ENCODE assay signal across 9 cellular contexts in genomic region chr11:65182258-65183170, GRCh38. TPM values are rescaled to one million over a fixed set of nuclear protein-coding genes. Genes with fewer than 3 reads are reported as not detected.
DNase-seq lines count a peak whose midpoint lies in the region; ATAC-seq and TF ChIP-seq lines count a peak whose summit lies in the region.
"Had no signal": no experiment of that assay in that cellular context is flagged by ENCODE, and none has a peak within 500 bp of the region (broad histone marks: within the 10 kb centered on the region; RNA-seq: fewer than 3 reads in every experiment).

No MANE protein-coding gene starts in this region.

- H3K79me2 ChIP-seq in OCI-LY7 (ENCODE audit: insufficient read depth, low read depth, low read length) = peaks cover 3% of the 10 kb centered on the region; the same call in 1 of the 2 replicates

- CTCF ChIA-PET in OCI-LY7 (lab: Charles Lee; ENCODE audit: unreplicated experiment) = interaction anchor here (1.1 kb wide), 2 partner anchors 9 to 46 kb away, joined by 3 to 5 read pairs; no protein-coding TSS in a partner anchor

- TF ChIP-seq CTCF in OCI-LY7 (conservative IDR thresholded peaks at IDR 0.05; ENCODE audit: low read length) = no peak
- no peak for TF ChIP-seq CTCF in lower lobe of right lung (IDR thresholded peaks at IDR 0.05)
- peak in 1 of 6 experiments; percentile 9 for TF ChIP-seq CTCF in upper lobe of left lung (IDR thresholded peaks at IDR 0.05)

- DNase-seq in Right ventricle myocardium inferior (ENCODE audit: missing footprints) (no peak), cardiac septum (ENCODE audit: low spot score) (no peak), OCI-LY7 (ENCODE audit: low spot score) (peak; percentile 25), lower lobe of right lung (peak; percentile 66), upper lobe of left lung (peak; percentile 56 to 81)

- H3K4me3 ChIP-seq in OCI-LY7 (ENCODE audit: low read depth, low read length, poor library complexity, severe bottlenecking) (peak overlapping the region; percentile 91), lower lobe of right lung (peak overlapping the region; percentile 98), upper lobe of left lung (peak overlapping the region; percentile 92 to 97 (median 96))

- H3K27me3 ChIP-seq in lower lobe of right lung (ENCODE audit: low read depth) (no peaks in the 10 kb centered on the region), upper lobe of left lung (no peaks in the 10 kb centered on the region)

- peak overlapping the region; percentile 56; the same call in 1 of the 2 replicates for H2AFZ ChIP-seq in OCI-LY7 (ENCODE audit: low read length)

- H3K9me2 ChIP-seq in OCI-LY7 (ENCODE audit: insufficient read depth, low read length) = no peaks in the 10 kb centered on the region

- H3K9me3 ChIP-seq in OCI-LY7 (ENCODE audit: low read length) (no peaks in the 10 kb centered on the region), lower lobe of right lung (no peaks in the 10 kb centered on the region), upper lobe of left lung (no peaks in the 10 kb centered on the region)

- peaks cover 26% of the 10 kb centered on the region for H3K4me1 ChIP-seq in OCI-LY7 (ENCODE audit: insufficient read depth, low read length, poor library complexity, severe bottlenecking)
- peaks cover 32% of the 10 kb centered on the region for H3K4me1 ChIP-seq in lower lobe of right lung
- H3K4me1 ChIP-seq in upper lobe of left lung = peaks cover 21 to 37% (median 24%) of the 10 kb centered on the region in 4 donors

- POLR2A ChIA-PET in OCI-LY7 (lab: Charles Lee) = interaction anchor here (0.7 to 2.2 kb wide), 4 partner anchors 47 to 79 kb away, joined by 4 to 13 read pairs (median 6); partner anchors contain the start of genes FAU and POLA2

- BruUV-seq in OCI-LY7 (replicated peaks; lab: Mats Ljungman, UMichigan) = no TSS peak

- no peak for TF ChIP-seq EP300 in upper lobe of left lung (IDR thresholded peaks at IDR 0.05)

- peak overlapping the region; percentile 64 for H3K27ac ChIP-seq in OCI-LY7 (ENCODE audit: low read depth, low read length, poor library complexity, severe bottlenecking)
- peak overlapping the region; percentile 79 for H3K27ac ChIP-seq in cingulate gyrus (ENCODE audit: low read depth, low read length)
- H3K27ac ChIP-seq in lower lobe of right lung = peak overlapping the region; percentile 95
- H3K27ac ChIP-seq in upper lobe of left lung = peak overlapping the region; percentile 90 to 97 (median 96)

- H3K36me3 ChIP-seq in OCI-LY7 (ENCODE audit: insufficient read depth, low read length) = peaks cover 7% of the 10 kb centered on the region; the same call in 1 of the 2 replicates
- H3K36me3 ChIP-seq in lower lobe of right lung = peaks cover 35% of the 10 kb centered on the region
- peaks cover 0 to 36% (median 25%) of the 10 kb centered on the region in 4 donors for H3K36me3 ChIP-seq in upper lobe of left lung

- 35 to 58% methylated on average over 12 to 23 of the region's 23 CpGs for WGBS in upper lobe of left lung, 2 donors

- TF ChIP-seq POLR2A in upper lobe of left lung (IDR thresholded peaks at IDR 0.05) = no peak

- H3K4me2 ChIP-seq in OCI-LY7 (ENCODE audit: low read length) = peak overlapping the region; percentile 98

- H4K20me1 ChIP-seq in OCI-LY7 (ENCODE audit: insufficient read depth, low read length) = no peaks in the 10 kb centered on the region

- intact Hi-C loops in Right ventricle myocardium inferior (cut with DNase I) (loop anchor here (5.0 kb wide), 1 partner anchor 170 kb away; the partner anchor contains the start of gene ARL2), cardiac septum (cut with DNase I) (loop anchor here (5.0 kb wide), 1 partner anchor 50 kb away; the partner anchor contains the start of gene SYVN1), OCI-LY7 (cut with micrococcal nuclease; ENCODE audit: unreplicated experiment) (loop anchor here (5.0 kb wide), 1 partner anchor 170 kb away; the partner anchor contains the start of gene ARL2), lower lobe of right lung (cut with DNase I) (no loop called here)

- ATAC-seq in Right ventricle myocardium inferior = peak; percentile 23
- peak; percentile 54 to 71 for ATAC-seq in lower lobe of right lung
- ATAC-seq in upper lobe of left lung (ENCODE audit: low FRiP score in 2 of 2) = peak; percentile 25 to 47
- no peak for ATAC-seq in HG02763 (IDR thresholded peaks at IDR 0.05; ENCODE audit: unreplicated experiment)
- ATAC-seq in GM19324 (IDR thresholded peaks at IDR 0.05; ENCODE audit: low FRiP score, unreplicated experiment) = no peak

RNA-seq across cellular contexts. Expression of gene CAPN1, which starts 0.8 kb away (rescaled TPM):
- total RNA-seq in Right ventricle myocardium inferior (82.9 TPM), cardiac septum (89.6 TPM), OCI-LY7 (2022) (111 and 118 TPM in 2 replicates), lower lobe of right lung (176 TPM), upper lobe of left lung (100 to 1,000 TPM; 152 to 327 (median 235) TPM)
- 66.9 and 89.9 TPM in 2 replicates for total RNA-seq in OCI-LY7 (2014; rRNA removed; shearing (Covaris generic))

RNA-seq across cellular contexts. Expression of gene SPDYC, which starts 12.5 kb away (rescaled TPM):
- total RNA-seq in Right ventricle myocardium inferior (not detected), cardiac septum (not detected), OCI-LY7 (2022) (not detected in 2 replicates), lower lobe of right lung (not detected), upper lobe of left lung (not detected)
- not detected in 2 replicates for total RNA-seq in OCI-LY7 (2014; rRNA removed; shearing (Covaris generic))
- total RNA-seq: pulmonary artery endothelial cell had no signal

RNA-seq across cellular contexts. Expression of gene SYVN1, which starts 48.2 kb away (rescaled TPM):
- total RNA-seq in Right ventricle myocardium inferior (27.1 TPM), cardiac septum (25.2 TPM), OCI-LY7 (2022) (310 and 320 TPM in 2 replicates), lower lobe of right lung (68.1 TPM), upper lobe of left lung (10 to 100 TPM; 31.1 to 70.6 (median 50.0) TPM)
- total RNA-seq in OCI-LY7 (2014; rRNA removed; shearing (Covaris generic)) = 102 and 134 TPM in 2 replicates

Comparison
In these comparisons a context has a peak if more than half of its experiments do, and no peak if none do; other contexts are left out.
1. ATAC-seq: peak in Right ventricle myocardium inferior (single experiment), lower lobe of right lung (2 of 2) and upper lobe of left lung (2 of 2); none in HG02763 (single experiment) and GM19324 (single experiment).
2. DNase-seq: peak in OCI-LY7 (single experiment), lower lobe of right lung (single experiment) and upper lobe of left lung (2 of 2); none in Right ventricle myocardium inferior (single experiment) and cardiac septum (single experiment).
3. Peak in every context shown above with its lines, with median percentiles within 50 percentile points of each other: H3K27ac ChIP-seq and H3K4me3 ChIP-seq.